ENCODE assay signal across 31 cellular contexts in the genomic region with DNA sequence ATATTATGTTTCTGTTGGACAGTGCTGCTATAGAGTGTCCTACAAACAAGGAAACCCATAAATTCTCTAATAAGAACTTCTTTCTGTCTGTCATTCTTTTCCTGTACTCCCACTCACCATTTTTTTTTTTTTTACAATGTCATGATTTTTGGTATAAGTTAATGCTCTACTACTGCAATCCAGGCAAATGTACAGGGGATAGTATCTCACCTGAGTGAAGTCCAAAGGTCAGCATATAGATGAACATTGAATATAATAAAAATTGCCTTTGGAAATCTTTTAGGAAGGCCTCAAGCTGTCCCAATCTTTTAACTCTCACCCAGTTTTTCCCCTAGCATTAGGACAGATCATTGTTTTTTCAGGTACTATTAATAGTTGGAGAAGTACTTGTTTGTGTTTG.
"Had no signal": no experiment of that assay in that cellular context is flagged by ENCODE, and none has a peak within 500 bp of the region (broad histone marks: within the 10 kb centered on the region; RNA-seq: fewer than 3 reads in every experiment).

No MANE protein-coding gene starts in this region.

- H3K27ac Mint-ChIP-seq: activated B cell treated with CpG ODN at 0.5 μM for 24 hours; activated CD8-positive, alpha-beta T cell treated with anti-CD3 and anti-CD28 coated beads for 36 hours; activated naive CD4-positive, alpha-beta T cell treated with anti-CD3 and anti-CD28 coated beads for 36 hours; activated naive CD8-positive, alpha-beta T cell treated with anti-CD3 and anti-CD28 coated beads for 36 hours; activated naive CD8-positive, alpha-beta T cell treated with anti-CD3 and anti-CD28 coated beads, Interleukin-2, amount 50 U/mL, for 24 hours; activated T-helper 2 cell treated with anti-CD3 and anti-CD28 coated beads, Interferon-gamma antibody, Interleukin-2, Interleukin-4, amounts not matched to agents 10 μg/mL and 5 μg/mL and 100 μg/mL, durations not matched to agents 14 hours and 24 hours and 36 hours; effector memory CD8-positive, alpha-beta T cell; T-helper 17 cell; T-helper 2 cell treated with Interferon-gamma antibody and Interleukin-4, amounts not matched to agents 5 μg/mL and 100 μg/mL, for 36 hours had no signal

- H3K9me3 Mint-ChIP-seq: activated B cell treated with CpG ODN at 0.5 μM for 24 hours; activated CD8-positive, alpha-beta T cell treated with anti-CD3 and anti-CD28 coated beads for 36 hours; activated naive CD4-positive, alpha-beta T cell treated with anti-CD3 and anti-CD28 coated beads for 36 hours; activated naive CD4-positive, alpha-beta T cell treated with anti-CD3 and anti-CD28 coated beads, Interleukin-2, amount 50 U/mL, for 24 hours; activated naive CD8-positive, alpha-beta T cell treated with anti-CD3 and anti-CD28 coated beads for 36 hours; activated naive CD8-positive, alpha-beta T cell treated with anti-CD3 and anti-CD28 coated beads, Interleukin-2, amount 50 U/mL, for 24 hours; activated T-cell treated with anti-CD3 and anti-CD28 coated beads, Interleukin-2, amount 50 U/mL, for 4 hours; activated T-helper 2 cell treated with anti-CD3 and anti-CD28 coated beads, Interferon-gamma antibody, Interleukin-2, Interleukin-4, amounts not matched to agents 10 μg/mL and 5 μg/mL and 100 μg/mL, durations not matched to agents 14 hours and 24 hours and 36 hours; effector memory CD8-positive, alpha-beta T cell; T-helper 2 cell treated with Interferon-gamma antibody and Interleukin-4, amounts not matched to agents 5 μg/mL and 100 μg/mL, for 36 hours had no signal

- H3K4me1 Mint-ChIP-seq: activated B cell treated with CpG ODN at 0.5 μM for 24 hours; activated naive CD8-positive, alpha-beta T cell treated with anti-CD3 and anti-CD28 coated beads for 36 hours; activated naive CD8-positive, alpha-beta T cell treated with anti-CD3 and anti-CD28 coated beads, Interleukin-2, amount 50 U/mL, for 24 hours; T-helper 17 cell had no signal

- H3K9me3 ChIP-seq: adrenal gland, body of pancreas, esophagus squamous epithelium, gastroesophageal sphincter had no signal

- DNase-seq: activated B cell treated with CpG ODN at 0.5 μM for 24 hours; activated CD4-positive, alpha-beta T cell treated with anti-CD3 and anti-CD28 coated beads for 48 hours; activated CD4-positive, alpha-beta T cell treated with anti-CD3 and anti-CD28 coated beads, Interleukin-2, amount 50 U/mL, for 1 hour; activated CD4-positive, alpha-beta T cell treated with anti-CD3 and anti-CD28 coated beads, Interleukin-2, amount 50 U/mL, for 48 hours; activated CD8-positive, alpha-beta T cell treated with anti-CD3 and anti-CD28 coated beads for 36 hours; activated effector memory CD4-positive, alpha-beta T cell treated with anti-CD3 and anti-CD28 coated beads, Interleukin-2, amount 50 U/mL, for 16 hours; activated naive CD4-positive, alpha-beta T cell treated with anti-CD3 and anti-CD28 coated beads for 36 hours; activated naive CD8-positive, alpha-beta T cell treated with anti-CD3 and anti-CD28 coated beads for 36 hours; activated naive CD8-positive, alpha-beta T cell treated with anti-CD3 and anti-CD28 coated beads, Interleukin-2, amount 50 U/mL, for 24 hours; activated T-cell treated with anti-CD3 and anti-CD28 coated beads, Interleukin-2, amount 50 U/mL, for 4 hours; adrenal gland; amygdala; aorta; body of pancreas; caudate nucleus; cortex of kidney; dermis blood vessel endothelial cell; effector CD4-positive, alpha-beta T cell; effector memory CD8-positive, alpha-beta T cell; esophagus squamous epithelium; foreskin melanocyte; T-helper 1 cell; T-helper 17 cell; T1000; WERI-Rb-1 had no signal

- ATAC-seq: activated CD4-positive, CD25-positive, alpha-beta regulatory T cell treated with anti-CD3 and anti-CD28 coated beads, Interleukin-2, amount 50 U/mL, for 24 hours; activated CD8-positive, alpha-beta T cell treated with anti-CD3 and anti-CD28 coated beads for 36 hours; activated naive CD8-positive, alpha-beta T cell treated with anti-CD3 and anti-CD28 coated beads, Interleukin-2, amount 50 U/mL, for 24 hours; activated T-cell treated with anti-CD3 and anti-CD28 coated beads, Interleukin-2, amount 50 U/mL, for 4 hours; body of pancreas; effector memory CD8-positive, alpha-beta T cell; gastroesophageal sphincter; T-helper 17 cell had no signal

- H3K36me3 ChIP-seq: adrenal gland, esophagus squamous epithelium, gastroesophageal sphincter, WERI-Rb-1 had no signal

- H3K4me1 ChIP-seq: adrenal gland, body of pancreas, gastroesophageal sphincter had no signal

- H3K27me3 Mint-ChIP-seq: activated naive CD4-positive, alpha-beta T cell treated with anti-CD3 and anti-CD28 coated beads, Interleukin-2, amount 50 U/mL, for 24 hours; activated naive CD8-positive, alpha-beta T cell treated with anti-CD3 and anti-CD28 coated beads for 36 hours; activated naive CD8-positive, alpha-beta T cell treated with anti-CD3 and anti-CD28 coated beads, Interleukin-2, amount 50 U/mL, for 24 hours; effector memory CD8-positive, alpha-beta T cell had no signal

- H3K27ac ChIP-seq: adrenal gland, body of pancreas, epithelial cell of prostate, esophagus squamous epithelium, gastroesophageal sphincter, WERI-Rb-1 had no signal

- H3K36me3 Mint-ChIP-seq: activated naive CD4-positive, alpha-beta T cell treated with anti-CD3 and anti-CD28 coated beads, Interleukin-2, amount 50 U/mL, for 24 hours; activated naive CD8-positive, alpha-beta T cell treated with anti-CD3 and anti-CD28 coated beads for 36 hours had no signal

- H3K4me3 ChIP-seq: adrenal gland, body of pancreas, esophagus squamous epithelium, gastroesophageal sphincter had no signal

- H3K4me3 Mint-ChIP-seq: activated B cell treated with CpG ODN at 0.5 μM for 24 hours; activated CD8-positive, alpha-beta T cell treated with anti-CD3 and anti-CD28 coated beads for 36 hours; activated naive CD4-positive, alpha-beta T cell treated with anti-CD3 and anti-CD28 coated beads for 36 hours; activated naive CD4-positive, alpha-beta T cell treated with anti-CD3 and anti-CD28 coated beads, Interleukin-2, amount 50 U/mL, for 24 hours; activated naive CD8-positive, alpha-beta T cell treated with anti-CD3 and anti-CD28 coated beads for 36 hours; activated naive CD8-positive, alpha-beta T cell treated with anti-CD3 and anti-CD28 coated beads, Interleukin-2, amount 50 U/mL, for 24 hours; activated T-cell treated with anti-CD3 and anti-CD28 coated beads, Interleukin-2, amount 50 U/mL, for 4 hours; effector memory CD8-positive, alpha-beta T cell; T-helper 17 cell; T-helper 2 cell treated with Interferon-gamma antibody and Interleukin-4, amounts not matched to agents 5 μg/mL and 100 μg/mL, for 36 hours had no signal

- H3K27me3 ChIP-seq: adrenal gland, body of pancreas, esophagus squamous epithelium had no signal
